In genomic region chr14:95943699-95944098, GRCh38 we compare ENCODE assay signal across 1 cellular context.
TF ChIP-seq lines count a peak whose summit lies in the region.

No MANE protein-coding gene starts in this region.

TF ChIP-seq in neural cell, 6 proteins besides CTCF, POLR2A, EP300 and RAD21 (continued from another document):
- TF ChIP-seq, protein P1, sequence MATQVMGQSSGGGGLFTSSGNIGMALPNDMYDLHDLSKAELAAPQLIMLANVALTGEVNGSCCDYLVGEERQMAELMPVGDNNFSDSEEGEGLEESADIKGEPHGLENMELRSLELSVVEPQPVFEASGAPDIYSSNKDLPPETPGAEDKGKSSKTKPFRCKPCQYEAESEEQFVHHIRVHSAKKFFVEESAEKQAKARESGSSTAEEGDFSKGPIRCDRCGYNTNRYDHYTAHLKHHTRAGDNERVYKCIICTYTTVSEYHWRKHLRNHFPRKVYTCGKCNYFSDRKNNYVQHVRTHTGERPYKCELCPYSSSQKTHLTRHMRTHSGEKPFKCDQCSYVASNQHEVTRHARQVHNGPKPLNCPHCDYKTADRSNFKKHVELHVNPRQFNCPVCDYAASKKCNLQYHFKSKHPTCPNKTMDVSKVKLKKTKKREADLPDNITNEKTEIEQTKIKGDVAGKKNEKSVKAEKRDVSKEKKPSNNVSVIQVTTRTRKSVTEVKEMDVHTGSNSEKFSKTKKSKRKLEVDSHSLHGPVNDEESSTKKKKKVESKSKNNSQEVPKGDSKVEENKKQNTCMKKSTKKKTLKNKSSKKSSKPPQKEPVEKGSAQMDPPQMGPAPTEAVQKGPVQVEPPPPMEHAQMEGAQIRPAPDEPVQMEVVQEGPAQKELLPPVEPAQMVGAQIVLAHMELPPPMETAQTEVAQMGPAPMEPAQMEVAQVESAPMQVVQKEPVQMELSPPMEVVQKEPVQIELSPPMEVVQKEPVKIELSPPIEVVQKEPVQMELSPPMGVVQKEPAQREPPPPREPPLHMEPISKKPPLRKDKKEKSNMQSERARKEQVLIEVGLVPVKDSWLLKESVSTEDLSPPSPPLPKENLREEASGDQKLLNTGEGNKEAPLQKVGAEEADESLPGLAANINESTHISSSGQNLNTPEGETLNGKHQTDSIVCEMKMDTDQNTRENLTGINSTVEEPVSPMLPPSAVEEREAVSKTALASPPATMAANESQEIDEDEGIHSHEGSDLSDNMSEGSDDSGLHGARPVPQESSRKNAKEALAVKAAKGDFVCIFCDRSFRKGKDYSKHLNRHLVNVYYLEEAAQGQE (IDR thresholded peaks at IDR 0.05; ENCODE audit: borderline replicate concordance), result no peak
TF ChIP-seq in neural cell: peak in this region for 0.
